ENCODE assay signal across 1 cellular context in genomic region chr6:125714431-125715090, GRCh38.
TF ChIP-seq lines count a peak whose summit lies in the region.

No MANE protein-coding gene starts in this region.

TF ChIP-seq in SK-N-SH, 30 proteins besides CTCF, POLR2A, EP300 and RAD21 (continued from another document):
- no peak for TF ChIP-seq REST (IDR thresholded peaks at IDR 0.05; ENCODE audit: low read depth, low read length)
- no peak for TF ChIP-seq JUND (IDR thresholded peaks at IDR 0.05)
TF ChIP-seq in SK-N-SH: peak in this region for 0.
